ENCODE assay signal across 8 cellular contexts in the genomic region with DNA sequence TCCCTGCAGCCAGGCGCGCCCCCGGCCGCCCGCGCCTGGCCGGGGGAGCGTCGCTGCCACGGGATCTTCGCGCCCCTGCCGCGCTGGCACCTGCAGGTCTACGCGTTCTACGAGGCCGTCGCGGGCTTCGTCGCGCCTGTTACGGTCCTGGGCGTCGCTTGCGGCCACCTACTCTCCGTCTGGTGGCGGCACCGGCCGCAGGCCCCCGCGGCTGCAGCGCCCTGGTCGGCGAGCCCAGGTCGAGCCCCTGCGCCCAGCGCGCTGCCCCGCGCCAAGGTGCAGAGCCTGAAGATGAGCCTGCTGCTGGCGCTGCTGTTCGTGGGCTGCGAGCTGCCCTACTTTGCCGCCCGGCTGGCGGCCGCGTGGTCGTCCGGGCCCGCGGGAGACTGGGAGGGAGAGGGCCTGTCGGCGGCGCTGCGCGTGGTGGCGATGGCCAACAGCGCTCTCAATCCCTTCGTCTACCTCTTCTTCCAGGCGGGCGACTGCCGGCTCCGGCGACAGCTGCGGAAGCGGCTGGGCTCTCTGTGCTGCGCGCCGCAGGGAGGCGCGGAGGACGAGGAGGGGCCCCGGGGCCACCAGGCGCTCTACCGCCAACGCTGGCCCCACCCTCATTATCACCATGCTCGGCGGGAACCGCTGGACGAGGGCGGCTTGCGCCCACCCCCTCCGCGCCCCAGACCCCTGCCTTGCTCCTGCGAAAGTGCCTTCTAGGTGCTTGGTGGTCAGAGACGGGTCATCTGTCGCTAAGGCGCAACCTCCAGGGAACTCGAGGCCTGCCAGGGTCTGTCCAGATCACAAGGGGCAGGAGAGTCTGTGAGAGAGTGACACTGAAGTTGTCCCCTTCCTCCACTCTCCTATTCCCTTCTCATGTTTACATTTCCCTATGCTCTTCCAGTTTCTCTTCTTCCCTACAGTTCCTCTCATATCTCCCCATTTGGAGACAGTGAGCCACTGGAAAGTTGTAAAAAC. TPM values are rescaled to one million over a fixed set of nuclear protein-coding genes. Genes with fewer than 3 reads are reported as not detected.
A peak's percentile ranks its signal among the peaks of the same experiment; 100 is the strongest.
DNase-seq lines count a peak whose midpoint lies in the region; ATAC-seq and TF ChIP-seq lines count a peak whose summit lies in the region.

No MANE protein-coding gene starts in this region.

- no peak overlapping the region for H2AFZ ChIP-seq in OCI-LY1 (ENCODE audit: low read length)

- H3K4me1 ChIP-seq in OCI-LY1 (ENCODE audit: insufficient read depth, low read length, severe bottlenecking) (peaks cover 20% of the 10 kb centered on the region), heart right ventricle (peaks cover 0 to 35% (median 20%) of the 10 kb centered on the region in 9 donors)

- H4K20me1 ChIP-seq in OCI-LY1 (ENCODE audit: insufficient read depth, low read length) = no peaks in the 10 kb centered on the region

- peaks cover 4% of the 10 kb centered on the region; the same call in 1 of the 2 replicates for H3F3A ChIP-seq in OCI-LY1 (ENCODE audit: insufficient read depth, low read length)

- intact Hi-C loops in heart right ventricle (cut with DNase I) = no loop called here

- H3K27ac ChIP-seq in OCI-LY1 (ENCODE audit: low read depth, low read length, poor library complexity, severe bottlenecking) (no peak overlapping the region), heart right ventricle (peak overlapping the region in 1 of 10 donors; percentile 65)

- H3K36me3 ChIP-seq in OCI-LY1 (ENCODE audit: insufficient read depth, low read length) (no peaks in the 10 kb centered on the region), heart right ventricle (no peaks in the 10 kb centered on the region)

- peak overlapping the region; percentile 90 for H3K4me2 ChIP-seq in OCI-LY1 (ENCODE audit: low read length)

- DNase-seq in NCI-H82 (lab: John Stamatoyannopoulos, UW) (peak; percentile 61), NCI-H82 treated with DMSO at 0.1 percent for 48 hours (lab: John Stamatoyannopoulos, UW; ENCODE audit: unreplicated experiment) (no peak), activated gamma-delta T cell treated with Interleukin-2 at 50 U/mL for 16 hours (peak; percentile 26), heart right ventricle (peak in 1 of 2 donors; percentile 44), retina (peak; percentile 88), ACHN (no peak)

- H3K9ac ChIP-seq in OCI-LY1 (ENCODE audit: low read length) = peak overlapping the region; percentile 45; the same call in 1 of the 2 replicates

- WGBS in heart right ventricle, 2 donors = 2 to 3% methylated on average over 82 to 92 of the region's 92 CpGs

- TF ChIP-seq CTCF in OCI-LY1 (IDR thresholded peaks at IDR 0.05; ENCODE audit: low read length) (no peak), heart right ventricle (IDR thresholded peaks at IDR 0.05) (no peak)

- in situ Hi-C loops in ACHN (cut with HindIII; ENCODE audit: low pct_ligation_motif_present, low pct_unique_long_range_greater_than_20kb, low sequenced_read_pairs) = no loop called here

- H3K9me3 ChIP-seq in OCI-LY1 (ENCODE audit: low read length) (no peaks in the 10 kb centered on the region), heart right ventricle (no peaks in the 10 kb centered on the region)

- H3K4me3 ChIP-seq in OCI-LY1 (ENCODE audit: low read depth, low read length, poor library complexity, severe bottlenecking) (peak overlapping the region; percentile 64), heart right ventricle (peak overlapping the region; percentile 28 to 68 (median 59))

- ATAC-seq in HG02973 (IDR thresholded peaks at IDR 0.05; ENCODE audit: unreplicated experiment) = peak; percentile 44
- ATAC-seq in heart right ventricle = peak; percentile 21 to 74 (median 52)

- H3K9me2 ChIP-seq in OCI-LY1 (ENCODE audit: low read depth, low read length) = no peaks in the 10 kb centered on the region

- H3K27me3 ChIP-seq in OCI-LY1 (ENCODE audit: insufficient read depth, low read length) (0 out of 2 replicates have a peak, but pooled peaks cover 2% of the 10 kb centered on the region), heart right ventricle (peaks cover 0 to 11% (median 0%) of the 10 kb centered on the region in 7 donors)

- H3K79me2 ChIP-seq in OCI-LY1 (ENCODE audit: insufficient read depth, low read length) = no peaks in the 10 kb centered on the region

RNA-seq across cellular contexts. Expression of a gene that starts 1.3 kb away (rescaled TPM):
- under 1 TPM in 2 of 10 donors, not detected in 8; 0.10 to 0.12 TPM for total RNA-seq in heart right ventricle
- polyA plus RNA-seq in heart right ventricle = under 1 TPM; 0.01 to 0.15 TPM

RNA-seq across cellular contexts. Expression of a gene that starts 25.4 kb away (rescaled TPM):
- 1 to 10 TPM; 2.4 to 5.3 (median 3.8) TPM for total RNA-seq in heart right ventricle
- polyA plus RNA-seq in heart right ventricle = 1 to 10 TPM; 4.0 to 4.6 TPM

Comparison
In these comparisons a context has a peak if more than half of its experiments do, and no peak if none do; other contexts are left out.
1. DNase-seq: peak in NCI-H82 (single experiment), activated gamma-delta T cell treated with Interleukin-2 at 50 U/mL for 16 hours (single experiment) and retina (single experiment); none in NCI-H82 treated with DMSO at 0.1 percent for 48 hours (single experiment) and ACHN (single experiment).